Comparison of ENCODE assay signal across 7 cellular contexts in genomic region chr3:127991251-127991650, GRCh38.
"Had no signal": no experiment of that assay in that cellular context is flagged by ENCODE, and none has a peak within 500 bp of the region (broad histone marks: within the 10 kb centered on the region; RNA-seq: fewer than 3 reads in every experiment).

No MANE protein-coding gene starts in this region.

- H3K27ac Mint-ChIP-seq: IgD-negative memory B cell had no signal

- H3K36me3 Mint-ChIP-seq: IgD-negative memory B cell had no signal

- H3K27ac ChIP-seq: HL-60 had no signal

- H3K9me3 Mint-ChIP-seq: IgD-negative memory B cell had no signal

- FAIRE-seq: HepG2, HTR-8/SVneo, K562 had no signal

- DNase-seq: IMR-90, KBM-7 had no signal

- ATAC-seq: HepG2, K562 had no signal

- H3K4me1 Mint-ChIP-seq: IgD-negative memory B cell had no signal

- H3K4me3 ChIP-seq: K562 had no signal

- H3K27me3 Mint-ChIP-seq: IgD-negative memory B cell had no signal

- H3K4me3 Mint-ChIP-seq: IgD-negative memory B cell had no signal
